Comparison of ENCODE assay signal across 2 cellular contexts in the genomic region with DNA sequence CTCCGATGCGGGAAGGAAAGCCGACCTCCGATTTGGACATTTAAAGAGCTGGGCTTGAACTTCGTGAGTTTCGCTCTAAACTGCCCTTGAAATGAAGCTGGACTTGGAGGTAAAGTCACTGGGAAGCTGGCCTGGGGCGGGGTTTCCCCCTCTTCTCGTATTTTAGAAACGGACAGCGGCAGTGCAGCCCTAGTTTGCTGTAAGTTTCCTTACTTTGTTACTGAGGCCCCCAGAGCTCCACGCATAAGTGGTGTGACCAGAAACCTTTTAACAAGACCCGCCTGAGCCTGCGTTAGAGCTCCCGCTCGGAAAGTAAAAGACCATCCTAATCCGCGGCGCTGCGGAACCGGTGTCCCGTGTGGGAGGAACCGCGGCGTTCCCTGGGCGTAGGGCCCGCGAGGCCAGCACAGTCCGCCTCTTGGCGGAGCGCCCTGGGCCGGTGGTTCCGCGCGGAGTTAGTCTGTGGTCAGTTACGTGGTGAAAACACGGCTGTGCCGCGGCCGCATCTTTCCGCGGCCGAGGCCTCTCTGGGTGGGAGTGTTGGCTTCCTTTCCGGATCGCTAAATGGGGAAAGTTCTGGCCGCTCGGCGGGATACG.
TF ChIP-seq lines count a peak whose summit lies in the region.

No MANE protein-coding gene starts in this region.

TF ChIP-seq in WTC11, 78 proteins besides CTCF, POLR2A, EP300 and RAD21:
- no peak for TF ChIP-seq NR3C1 (CRISPR knock-in tag; conservative IDR thresholded peaks at IDR 0.05; ENCODE audit: low read depth)
- TF ChIP-seq, protein P1, sequence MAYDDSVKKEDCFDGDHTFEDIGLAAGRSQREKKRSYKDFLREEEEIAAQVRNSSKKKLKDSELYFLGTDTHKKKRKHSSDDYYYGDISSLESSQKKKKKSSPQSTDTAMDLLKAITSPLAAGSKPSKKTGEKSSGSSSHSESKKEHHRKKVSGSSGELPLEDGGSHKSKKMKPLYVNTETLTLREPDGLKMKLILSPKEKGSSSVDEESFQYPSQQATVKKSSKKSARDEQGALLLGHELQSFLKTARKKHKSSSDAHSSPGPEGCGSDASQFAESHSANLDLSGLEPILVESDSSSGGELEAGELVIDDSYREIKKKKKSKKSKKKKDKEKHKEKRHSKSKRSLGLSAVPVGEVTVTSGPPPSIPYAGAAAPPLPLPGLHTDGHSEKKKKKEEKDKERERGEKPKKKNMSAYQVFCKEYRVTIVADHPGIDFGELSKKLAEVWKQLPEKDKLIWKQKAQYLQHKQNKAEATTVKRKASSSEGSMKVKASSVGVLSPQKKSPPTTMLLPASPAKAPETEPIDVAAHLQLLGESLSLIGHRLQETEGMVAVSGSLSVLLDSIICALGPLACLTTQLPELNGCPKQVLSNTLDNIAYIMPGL (CRISPR knock-in tag; IDR thresholded peaks at IDR 0.05) = 0 out of 2 replicates have a peak, but pooled peaks have one; percentile 24

TF ChIP-seq in H1, 55 proteins besides CTCF, POLR2A, EP300 and RAD21:
- TF ChIP-seq EZH2 (IDR thresholded peaks at IDR 0.05; ENCODE audit: low read depth, low read length, severe bottlenecking) = peak; percentile 48
- no peak for TF ChIP-seq ASH2L (IDR thresholded peaks at IDR 0.05; ENCODE audit: low read length)
- TF ChIP-seq KDM4A (IDR thresholded peaks at IDR 0.05; ENCODE audit: low read depth, low read length, severe bottlenecking) = peak; percentile 12
- peak; percentile 60 for TF ChIP-seq SUZ12 (IDR thresholded peaks at IDR 0.05; ENCODE audit: low read length)
- peak; percentile 1; the same call in 1 of the 2 replicates for TF ChIP-seq PHF8 (conservative IDR thresholded peaks at IDR 0.05; ENCODE audit: low read depth, low read length)
- no peak for TF ChIP-seq POU5F1 (IDR thresholded peaks at IDR 0.05; ENCODE audit: low read depth, low read length)
- TF ChIP-seq BACH1 (IDR thresholded peaks at IDR 0.05; ENCODE audit: low read length) = peak; percentile 39; the same call in 1 of the 2 replicates
